12 cellular contexts compared by ENCODE assay signal in the genomic region with DNA sequence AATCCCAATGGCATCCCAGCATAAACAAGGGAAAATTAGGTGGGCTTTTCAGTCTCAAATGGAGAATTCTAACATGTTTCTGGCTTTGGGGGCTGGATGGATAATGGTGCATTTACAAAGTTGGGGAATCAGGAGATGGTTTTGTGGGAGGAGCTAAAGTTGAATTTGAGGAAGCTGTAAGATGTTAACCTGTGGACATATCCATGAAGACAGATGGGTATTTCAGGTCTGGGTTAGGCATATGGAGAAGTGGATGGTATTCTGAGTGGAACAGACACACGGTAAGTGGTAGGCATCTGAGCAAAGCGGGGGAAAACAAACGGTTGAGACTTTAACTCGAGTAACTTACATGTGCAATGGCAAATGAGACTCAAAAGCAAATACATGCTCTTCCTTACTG. TPM values are rescaled to one million over a fixed set of nuclear protein-coding genes. Genes with fewer than 3 reads are reported as not detected.
DNase-seq lines count a peak whose midpoint lies in the region; ATAC-seq and TF ChIP-seq lines count a peak whose summit lies in the region.
"Had no signal": no experiment of that assay in that cellular context is flagged by ENCODE, and none has a peak within 500 bp of the region (broad histone marks: within the 10 kb centered on the region; RNA-seq: fewer than 3 reads in every experiment).

No MANE protein-coding gene starts in this region.

- H3K4me3 Mint-ChIP-seq in CD8-positive, alpha-beta T cell, result peak overlapping the region; percentile 37
- H3K4me3 Mint-ChIP-seq in IgD-negative memory B cell, result peak overlapping the region; percentile 34 to 85 (median 58)
- H3K4me3 Mint-ChIP-seq in activated T-helper 2 cell treated with anti-CD3 and anti-CD28 coated beads, Interferon-gamma antibody, Interleukin-2, Interleukin-4, amounts not matched to agents 10 μg/mL and 5 μg/mL and 100 μg/mL, durations not matched to agents 14 hours and 24 hours and 36 hours (ENCODE audit: low read depth), result peak overlapping the region; percentile 44
- H3K4me3 Mint-ChIP-seq in natural killer cell treated with Interleukin-12 subunit alpha and Interleukin-12 subunit beta and Interleukin-15 and Interleukin-18, amount 100 ng/mL, for 72 hours, result peak overlapping the region; percentile 59

- H3K27me3 ChIP-seq in CD8-positive, alpha-beta T cell (ENCODE audit: insufficient read depth, low read length), result no peaks in the 10 kb centered on the region

- intact Hi-C loops in CD8-positive, alpha-beta T cell (cut with DNase I, micrococcal nuclease), result no loop called here
- intact Hi-C loops in activated T-helper 2 cell treated with anti-CD3 and anti-CD28 coated beads, Interferon-gamma antibody, Interleukin-2, Interleukin-4, amounts not matched to agents 10 μg/mL and 5 μg/mL and 100 μg/mL, durations not matched to agents 14 hours and 24 hours and 36 hours (cut with micrococcal nuclease), result no loop called here
- intact Hi-C loops in sciatic nerve (cut with DNase I), result no loop called here

- H3K36me3 Mint-ChIP-seq in CD8-positive, alpha-beta T cell, result peaks cover 49% of the 10 kb centered on the region
- no peaks in the 10 kb centered on the region for H3K36me3 Mint-ChIP-seq in IgD-negative memory B cell
- peaks cover 58% of the 10 kb centered on the region for H3K36me3 Mint-ChIP-seq in activated T-helper 2 cell treated with anti-CD3 and anti-CD28 coated beads, Interferon-gamma antibody, Interleukin-2, Interleukin-4, amounts not matched to agents 10 μg/mL and 5 μg/mL and 100 μg/mL, durations not matched to agents 14 hours and 24 hours and 36 hours (ENCODE audit: low read depth)
- peaks cover 27% of the 10 kb centered on the region for H3K36me3 Mint-ChIP-seq in natural killer cell treated with Interleukin-12 subunit alpha and Interleukin-12 subunit beta and Interleukin-15 and Interleukin-18, amount 100 ng/mL, for 72 hours

- peak overlapping the region; percentile 70 for H3K27ac Mint-ChIP-seq in CD8-positive, alpha-beta T cell
- H3K27ac Mint-ChIP-seq in IgD-negative memory B cell, result peak overlapping the region in 1 of 3 donors; percentile 79
- H3K27ac Mint-ChIP-seq in activated T-helper 2 cell treated with anti-CD3 and anti-CD28 coated beads, Interferon-gamma antibody, Interleukin-2, Interleukin-4, amounts not matched to agents 10 μg/mL and 5 μg/mL and 100 μg/mL, durations not matched to agents 14 hours and 24 hours and 36 hours, result peak overlapping the region; percentile 28
- H3K27ac Mint-ChIP-seq in natural killer cell treated with Interleukin-12 subunit alpha and Interleukin-12 subunit beta and Interleukin-15 and Interleukin-18, amount 100 ng/mL, for 72 hours, result peak overlapping the region; percentile 88 to 91

- H3K4me3 ChIP-seq in CD8-positive, alpha-beta T cell (ENCODE audit: low read depth, low read length), result no peak overlapping the region

- DNase-seq in CD8-positive, alpha-beta T cell, result no peak
- DNase-seq in activated T-helper 2 cell treated with anti-CD3 and anti-CD28 coated beads, Interferon-gamma antibody, Interleukin-2, Interleukin-4, amounts not matched to agents 10 μg/mL and 5 μg/mL and 100 μg/mL, durations not matched to agents 14 hours and 24 hours and 36 hours (ENCODE audit: low spot score), result no peak
- DNase-seq in natural killer cell treated with Interleukin-12 subunit alpha and Interleukin-12 subunit beta and Interleukin-15 and Interleukin-18, amount 100 ng/mL, for 72 hours (ENCODE audit: low spot score), result no peak
- DNase-seq in AG08396 (ENCODE audit: low spot score), result no peak
- no peak for DNase-seq in sciatic nerve (ENCODE audit: low spot score)
- DNase-seq: activated CD4-positive, alpha-beta T cell treated with anti-CD3 and anti-CD28 coated beads for 4 hours; GDM1; NCI-H1092 treated with DMSO at 0.1 percent for 48 hours had no signal

- H3K27me3 Mint-ChIP-seq in CD8-positive, alpha-beta T cell (ENCODE audit: low read depth), result no peaks in the 10 kb centered on the region
- no peaks in the 10 kb centered on the region for H3K27me3 Mint-ChIP-seq in IgD-negative memory B cell
- H3K27me3 Mint-ChIP-seq in activated T-helper 2 cell treated with anti-CD3 and anti-CD28 coated beads, Interferon-gamma antibody, Interleukin-2, Interleukin-4, amounts not matched to agents 10 μg/mL and 5 μg/mL and 100 μg/mL, durations not matched to agents 14 hours and 24 hours and 36 hours (ENCODE audit: low read depth), result peaks cover 2% of the 10 kb centered on the region
- H3K27me3 Mint-ChIP-seq in natural killer cell treated with Interleukin-12 subunit alpha and Interleukin-12 subunit beta and Interleukin-15 and Interleukin-18, amount 100 ng/mL, for 72 hours, result no peaks in the 10 kb centered on the region

- POLR2A ChIA-PET in CD8-positive, alpha-beta T cell (lab: Charles Lee), result interaction anchor here (2.5 kb wide), 1 partner anchor 8 kb away, joined by 10 read pairs; the partner anchor contains the start of gene RPL35A

- no peak for TF ChIP-seq CTCF in CD8-positive, alpha-beta T cell (IDR thresholded peaks at IDR 0.05)

- no peaks in the 10 kb centered on the region for H3K9me3 ChIP-seq in CD8-positive, alpha-beta T cell (ENCODE audit: low read length)

- peaks cover 64% of the 10 kb centered on the region for H3K4me1 Mint-ChIP-seq in CD8-positive, alpha-beta T cell (ENCODE audit: low read depth)
- peaks cover 25 to 38% (median 31%) of the 10 kb centered on the region in 3 donors for H3K4me1 Mint-ChIP-seq in IgD-negative memory B cell
- H3K4me1 Mint-ChIP-seq in activated T-helper 2 cell treated with anti-CD3 and anti-CD28 coated beads, Interferon-gamma antibody, Interleukin-2, Interleukin-4, amounts not matched to agents 10 μg/mL and 5 μg/mL and 100 μg/mL, durations not matched to agents 14 hours and 24 hours and 36 hours (ENCODE audit: low read depth), result peaks cover 49% of the 10 kb centered on the region
- H3K4me1 Mint-ChIP-seq in natural killer cell treated with Interleukin-12 subunit alpha and Interleukin-12 subunit beta and Interleukin-15 and Interleukin-18, amount 100 ng/mL, for 72 hours (ENCODE audit: low read depth in 2 of 2), result peaks cover 55 to 66% of the 10 kb centered on the region in 2 donors

- H3K27ac ChIP-seq in CD8-positive, alpha-beta T cell (ENCODE audit: low read depth, low read length), result no peak overlapping the region

- CTCF ChIA-PET in CD8-positive, alpha-beta T cell (lab: Charles Lee), result no interaction called here

- peaks cover 39% of the 10 kb centered on the region for H3K4me1 ChIP-seq in CD8-positive, alpha-beta T cell (ENCODE audit: insufficient read depth, low read length)

- H3K9me3 Mint-ChIP-seq in CD8-positive, alpha-beta T cell, result no peaks in the 10 kb centered on the region
- no peaks in the 10 kb centered on the region for H3K9me3 Mint-ChIP-seq in IgD-negative memory B cell
- no peaks in the 10 kb centered on the region for H3K9me3 Mint-ChIP-seq in activated T-helper 2 cell treated with anti-CD3 and anti-CD28 coated beads, Interferon-gamma antibody, Interleukin-2, Interleukin-4, amounts not matched to agents 10 μg/mL and 5 μg/mL and 100 μg/mL, durations not matched to agents 14 hours and 24 hours and 36 hours
- no peaks in the 10 kb centered on the region for H3K9me3 Mint-ChIP-seq in natural killer cell treated with Interleukin-12 subunit alpha and Interleukin-12 subunit beta and Interleukin-15 and Interleukin-18, amount 100 ng/mL, for 72 hours

- no peak for ATAC-seq in CD8-positive, alpha-beta T cell
- no peak for ATAC-seq in natural killer cell treated with Interleukin-12 subunit alpha and Interleukin-12 subunit beta and Interleukin-15 and Interleukin-18, amount 100 ng/mL, for 72 hours
- no peak for ATAC-seq in HG02840 (IDR thresholded peaks at IDR 0.05; ENCODE audit: low FRiP score, unreplicated experiment)
- no peak for ATAC-seq in sciatic nerve
- ATAC-seq in GM21723 (IDR thresholded peaks at IDR 0.05; ENCODE audit: unreplicated experiment), result no peak
- ATAC-seq: esophagus mucosa had no signal

- H3K36me3 ChIP-seq in CD8-positive, alpha-beta T cell (ENCODE audit: insufficient read depth, low read length), result peaks cover 34% of the 10 kb centered on the region

RNA-seq across cellular contexts. Expression of gene LMLN, which starts 1.7 kb away (rescaled TPM):
- 1 to 10 TPM; 4.4 to 6.4 TPM for total RNA-seq in CD8-positive, alpha-beta T cell
- 1.3 TPM for polyA plus RNA-seq in IgD-negative memory B cell
- 4.3 and 4.4 TPM in 2 replicates for total RNA-seq in activated T-helper 2 cell treated with anti-CD3 and anti-CD28 coated beads, Interferon-gamma antibody, Interleukin-2, Interleukin-4, amounts not matched to agents 10 μg/mL and 5 μg/mL and 100 μg/mL, durations not matched to agents 14 hours and 24 hours and 36 hours
- 1 to 10 TPM; 2.6 to 4.2 TPM for total RNA-seq in natural killer cell treated with Interleukin-12 subunit alpha and Interleukin-12 subunit beta and Interleukin-15 and Interleukin-18, amount 100 ng/mL, for 72 hours
- total RNA-seq in sciatic nerve, result 12.2 TPM

RNA-seq across cellular contexts. Expression of gene RPL35A, which starts 8.4 kb away (rescaled TPM):
- total RNA-seq in CD8-positive, alpha-beta T cell, result 1,000 to 10,000 TPM; 2,004 to 2,100 TPM
- 1,996 TPM for polyA plus RNA-seq in IgD-negative memory B cell
- total RNA-seq in activated T-helper 2 cell treated with anti-CD3 and anti-CD28 coated beads, Interferon-gamma antibody, Interleukin-2, Interleukin-4, amounts not matched to agents 10 μg/mL and 5 μg/mL and 100 μg/mL, durations not matched to agents 14 hours and 24 hours and 36 hours, result 1,338 and 1,363 TPM in 2 replicates
- 100 to 1,000 TPM; 683 to 726 TPM for total RNA-seq in natural killer cell treated with Interleukin-12 subunit alpha and Interleukin-12 subunit beta and Interleukin-15 and Interleukin-18, amount 100 ng/mL, for 72 hours
- 724 TPM for total RNA-seq in sciatic nerve
